Comparison of ENCODE assay signal across 1 cellular context in the genomic region with DNA sequence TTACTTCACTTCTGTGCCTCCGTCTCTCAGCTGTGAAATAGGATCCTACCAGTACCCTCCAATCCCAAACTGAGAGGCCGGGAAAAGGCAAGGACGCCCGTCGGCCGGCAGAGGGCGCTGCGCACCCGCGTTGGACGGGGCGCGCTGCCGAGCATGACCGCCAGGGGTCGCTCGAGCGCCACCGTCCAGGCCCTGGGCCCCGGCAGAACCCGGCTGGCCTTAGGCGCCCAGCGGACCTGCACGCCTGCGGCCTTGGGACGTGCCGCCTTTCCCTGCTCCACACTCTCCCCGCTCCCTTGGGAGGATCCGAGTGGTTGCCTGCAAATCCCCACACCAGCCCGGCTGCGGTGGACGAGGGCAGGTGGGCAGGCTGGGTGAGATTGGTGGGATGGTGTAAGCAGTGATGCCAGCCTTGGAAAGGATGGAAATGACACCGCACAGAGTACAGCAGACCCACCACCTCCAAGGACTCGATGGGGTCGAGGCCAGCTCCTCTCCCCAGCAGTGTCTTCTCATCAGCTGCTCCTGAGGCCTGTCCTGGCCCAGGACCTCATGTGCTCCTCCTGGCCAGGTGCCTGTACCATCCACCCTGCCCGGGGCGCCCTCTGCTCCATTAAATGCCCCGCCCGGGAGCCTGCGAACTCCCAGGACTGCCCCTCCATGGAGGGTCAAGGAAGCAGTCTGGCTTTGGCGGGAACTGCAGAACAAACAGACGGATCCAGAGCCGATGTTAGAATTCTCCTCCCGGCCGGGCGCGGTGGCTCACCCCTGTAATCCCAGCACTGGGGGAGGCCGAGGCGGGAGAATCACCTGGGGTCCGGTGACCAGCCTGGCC.
TF ChIP-seq lines count a peak whose summit lies in the region.

No MANE protein-coding gene starts in this region.

TF ChIP-seq in HepG2, 621 proteins besides CTCF, POLR2A, EP300 and RAD21 (continued from another document and continues in another):
- TF ChIP-seq, protein P1, sequence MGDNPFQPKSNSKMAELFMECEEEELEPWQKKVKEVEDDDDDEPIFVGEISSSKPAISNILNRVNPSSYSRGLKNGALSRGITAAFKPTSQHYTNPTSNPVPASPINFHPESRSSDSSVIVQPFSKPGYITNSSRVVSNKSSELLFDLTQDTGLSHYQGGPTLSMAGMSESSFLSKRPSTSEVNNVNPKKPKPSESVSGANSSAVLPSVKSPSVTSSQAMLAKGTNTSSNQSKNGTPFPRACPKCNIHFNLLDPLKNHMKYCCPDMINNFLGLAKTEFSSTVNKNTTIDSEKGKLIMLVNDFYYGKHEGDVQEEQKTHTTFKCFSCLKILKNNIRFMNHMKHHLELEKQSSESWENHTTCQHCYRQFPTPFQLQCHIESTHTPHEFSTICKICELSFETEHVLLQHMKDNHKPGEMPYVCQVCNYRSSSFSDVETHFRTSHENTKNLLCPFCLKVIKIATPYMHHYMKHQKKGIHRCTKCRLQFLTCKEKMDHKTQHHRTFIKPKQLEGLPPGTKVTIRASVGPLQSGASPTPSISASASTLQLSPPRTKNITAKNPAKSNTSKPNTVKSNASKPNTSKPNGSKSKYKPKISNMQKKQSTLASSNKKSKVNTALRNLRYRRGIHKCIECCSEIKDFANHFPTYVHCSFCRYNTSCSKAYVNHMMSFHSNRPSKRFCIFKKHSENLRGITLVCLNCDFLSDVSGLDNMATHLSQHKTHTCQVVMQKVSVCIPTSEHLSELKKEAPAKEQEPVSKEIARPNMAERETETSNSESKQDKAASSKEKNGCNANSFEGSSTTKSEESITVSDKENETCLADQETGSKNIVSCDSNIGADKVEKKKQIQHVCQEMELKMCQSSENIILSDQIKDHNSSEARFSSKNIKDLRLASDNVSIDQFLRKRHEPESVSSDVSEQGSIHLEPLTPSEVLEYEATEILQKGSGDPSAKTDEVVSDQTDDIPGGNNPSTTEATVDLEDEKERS (CRISPR knock-in tag; IDR thresholded peaks at IDR 0.05): no peak
- TF ChIP-seq, protein P2, sequence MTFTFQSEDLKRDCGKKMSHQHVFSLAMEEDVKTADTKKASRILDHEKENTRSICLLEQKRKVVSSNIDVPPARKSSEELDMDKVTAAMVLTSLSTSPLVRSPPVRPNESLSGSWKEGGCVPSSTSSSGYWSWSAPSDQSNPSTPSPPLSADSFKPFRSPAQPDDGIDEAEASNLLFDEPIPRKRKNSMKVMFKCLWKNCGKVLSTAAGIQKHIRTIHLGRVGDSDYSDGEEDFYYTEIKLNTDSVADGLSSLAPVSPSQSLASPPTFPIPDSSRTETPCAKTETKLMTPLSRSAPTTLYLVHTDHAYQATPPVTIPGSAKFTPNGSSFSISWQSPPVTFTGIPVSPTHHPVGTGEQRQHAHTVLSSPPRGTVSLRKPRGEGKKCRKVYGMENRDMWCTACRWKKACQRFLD (CRISPR knock-in tag; IDR thresholded peaks at IDR 0.05; ENCODE audit: borderline replicate concordance): no peak
- TF ChIP-seq ZNF614 (CRISPR knock-in tag; IDR thresholded peaks at IDR 0.05; ENCODE audit: borderline replicate concordance) (no peak), RAD51 (IDR thresholded peaks at IDR 0.05; ENCODE audit: borderline replicate concordance) (no peak), ATM (IDR thresholded peaks at IDR 0.05; ENCODE audit: borderline replicate concordance) (no peak), MTF1 (CRISPR knock-in tag; IDR thresholded peaks at IDR 0.05) (no peak), ZBTB7A (CRISPR knock-in tag; IDR thresholded peaks at IDR 0.05) (no peak), NFYC (CRISPR knock-in tag; IDR thresholded peaks at IDR 0.05) (no peak), BRCA1 (CRISPR knock-in tag; IDR thresholded peaks at IDR 0.05) (no peak), BORCS8-MEF2B (CRISPR knock-in tag; IDR thresholded peaks at IDR 0.05) (peak; percentile 82), ZNF446 (CRISPR knock-in tag; IDR thresholded peaks at IDR 0.05) (no peak), U2AF1 (optimal IDR thresholded peaks at IDR 0.05; ENCODE audit: low read depth, low read length) (no peak), KLF16 (CRISPR knock-in tag; IDR thresholded peaks at IDR 0.05) (peak in 1 of 2 experiments; percentile 71; a peak in 1 of 4 replicates), SNAPC2 (CRISPR knock-in tag; IDR thresholded peaks at IDR 0.05) (no peak), SP140L (CRISPR knock-in tag; IDR thresholded peaks at IDR 0.05; ENCODE audit: borderline replicate concordance) (0 out of 2 replicates have a peak, but pooled peaks have one; percentile 64), ZNF12 (CRISPR knock-in tag; IDR thresholded peaks at IDR 0.05) (no peak), THYN1 (CRISPR knock-in tag; IDR thresholded peaks at IDR 0.05; ENCODE audit: borderline replicate concordance, low read depth) (no peak), PHF20 (CRISPR knock-in tag; IDR thresholded peaks at IDR 0.05) (no peak), GATAD2A (CRISPR knock-in tag; IDR thresholded peaks at IDR 0.05) (no peak), SNAI1 (CRISPR knock-in tag; IDR thresholded peaks at IDR 0.05; ENCODE audit: borderline replicate concordance) (no peak), FOXJ3 (CRISPR knock-in tag; IDR thresholded peaks at IDR 0.05; ENCODE audit: borderline replicate concordance) (no peak), ZNF83 (CRISPR knock-in tag; IDR thresholded peaks at IDR 0.05; ENCODE audit: borderline replicate concordance) (no peak), ZBTB7B (CRISPR knock-in tag; IDR thresholded peaks at IDR 0.05) (peak; percentile 60; the same call in 1 of the 2 replicates), HNRNPH1 (optimal IDR thresholded peaks at IDR 0.05; ENCODE audit: low read depth, low read length) (no peak), HNF4G (IDR thresholded peaks at IDR 0.05; ENCODE audit: borderline replicate concordance, low read depth, low read length) (no peak), HNF4G (CRISPR knock-in tag; IDR thresholded peaks at IDR 0.05; ENCODE audit: borderline replicate concordance, low read depth) (no peak; the same call in 1 of the 2 replicates), POLR2AphosphoS2 (IDR thresholded peaks at IDR 0.05; ENCODE audit: low read depth, low read length) (no peak), IRF2 (CRISPR knock-in tag; IDR thresholded peaks at IDR 0.05) (peak; percentile 80), ZEB1 (IDR thresholded peaks at IDR 0.05; ENCODE audit: insufficient replicate concordance, low read depth) (no peak), ZNF207 (IDR thresholded peaks at IDR 0.05; ENCODE audit: borderline replicate concordance) (no peak), ZNF672 (CRISPR knock-in tag; IDR thresholded peaks at IDR 0.05) (no peak), SIN3B (IDR thresholded peaks at IDR 0.05; ENCODE audit: low read length) (no peak), ZNF337 (CRISPR knock-in tag; IDR thresholded peaks at IDR 0.05; ENCODE audit: borderline replicate concordance, low read depth) (0 out of 2 replicates have a peak, but pooled peaks have one; percentile 53), ZNF343 (CRISPR knock-in tag; IDR thresholded peaks at IDR 0.05) (no peak), CENPT (CRISPR knock-in tag; IDR thresholded peaks at IDR 0.05; ENCODE audit: low read depth) (no peak), KDM3A (CRISPR knock-in tag; IDR thresholded peaks at IDR 0.05; ENCODE audit: low read depth) (peak; percentile 91; the same call in 1 of the 2 replicates), ZNF317 (CRISPR knock-in tag; IDR thresholded peaks at IDR 0.05) (no peak), HNRNPK (IDR thresholded peaks at IDR 0.05; ENCODE audit: low read depth, low read length, poor library complexity, severe bottlenecking) (no peak), FOXA1 (IDR thresholded peaks at IDR 0.05) (no peak), FOXA1 (CRISPR knock-in tag; IDR thresholded peaks at IDR 0.05) (no peak), ARNTL (CRISPR knock-in tag; IDR thresholded peaks at IDR 0.05) (0 out of 2 replicates have a peak, but pooled peaks have one; percentile 46), NFE2L2 (IDR thresholded peaks at IDR 0.05; ENCODE audit: low read length) (no peak), MLLT10 (CRISPR knock-in tag; IDR thresholded peaks at IDR 0.05) (no peak), JUN (CRISPR knock-in tag; IDR thresholded peaks at IDR 0.05) (0 out of 2 replicates have a peak, but pooled peaks have one; percentile 38), XBP1 (CRISPR knock-in tag; IDR thresholded peaks at IDR 0.05) (no peak)
- TF ChIP-seq, protein P3, sequence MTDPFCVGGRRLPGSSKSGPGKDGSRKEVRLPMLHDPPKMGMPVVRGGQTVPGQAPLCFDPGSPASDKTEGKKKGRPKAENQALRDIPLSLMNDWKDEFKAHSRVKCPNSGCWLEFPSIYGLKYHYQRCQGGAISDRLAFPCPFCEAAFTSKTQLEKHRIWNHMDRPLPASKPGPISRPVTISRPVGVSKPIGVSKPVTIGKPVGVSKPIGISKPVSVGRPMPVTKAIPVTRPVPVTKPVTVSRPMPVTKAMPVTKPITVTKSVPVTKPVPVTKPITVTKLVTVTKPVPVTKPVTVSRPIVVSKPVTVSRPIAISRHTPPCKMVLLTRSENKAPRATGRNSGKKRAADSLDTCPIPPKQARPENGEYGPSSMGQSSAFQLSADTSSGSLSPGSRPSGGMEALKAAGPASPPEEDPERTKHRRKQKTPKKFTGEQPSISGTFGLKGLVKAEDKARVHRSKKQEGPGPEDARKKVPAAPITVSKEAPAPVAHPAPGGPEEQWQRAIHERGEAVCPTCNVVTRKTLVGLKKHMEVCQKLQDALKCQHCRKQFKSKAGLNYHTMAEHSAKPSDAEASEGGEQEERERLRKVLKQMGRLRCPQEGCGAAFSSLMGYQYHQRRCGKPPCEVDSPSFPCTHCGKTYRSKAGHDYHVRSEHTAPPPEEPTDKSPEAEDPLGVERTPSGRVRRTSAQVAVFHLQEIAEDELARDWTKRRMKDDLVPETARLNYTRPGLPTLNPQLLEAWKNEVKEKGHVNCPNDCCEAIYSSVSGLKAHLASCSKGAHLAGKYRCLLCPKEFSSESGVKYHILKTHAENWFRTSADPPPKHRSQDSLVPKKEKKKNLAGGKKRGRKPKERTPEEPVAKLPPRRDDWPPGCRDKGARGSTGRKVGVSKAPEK (CRISPR knock-in tag; IDR thresholded peaks at IDR 0.05; ENCODE audit: borderline replicate concordance): no peak
- TF ChIP-seq, protein P4, sequence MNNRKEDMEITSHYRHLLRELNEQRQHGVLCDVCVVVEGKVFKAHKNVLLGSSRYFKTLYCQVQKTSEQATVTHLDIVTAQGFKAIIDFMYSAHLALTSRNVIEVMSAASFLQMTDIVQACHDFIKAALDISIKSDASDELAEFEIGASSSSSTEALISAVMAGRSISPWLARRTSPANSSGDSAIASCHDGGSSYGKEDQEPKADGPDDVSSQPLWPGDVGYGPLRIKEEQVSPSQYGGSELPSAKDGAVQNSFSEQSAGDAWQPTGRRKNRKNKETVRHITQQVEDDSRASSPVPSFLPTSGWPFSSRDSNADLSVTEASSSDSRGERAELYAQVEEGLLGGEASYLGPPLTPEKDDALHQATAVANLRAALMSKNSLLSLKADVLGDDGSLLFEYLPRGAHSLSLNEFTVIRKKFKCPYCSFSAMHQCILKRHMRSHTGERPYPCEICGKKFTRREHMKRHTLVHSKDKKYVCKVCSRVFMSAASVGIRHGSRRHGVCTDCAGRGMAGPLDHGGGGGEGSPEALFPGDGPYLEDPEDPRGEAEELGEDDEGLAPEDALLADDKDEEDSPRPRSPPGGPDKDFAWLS (CRISPR knock-in tag; IDR thresholded peaks at IDR 0.05; ENCODE audit: borderline replicate concordance): no peak
- TF ChIP-seq, protein P5, sequence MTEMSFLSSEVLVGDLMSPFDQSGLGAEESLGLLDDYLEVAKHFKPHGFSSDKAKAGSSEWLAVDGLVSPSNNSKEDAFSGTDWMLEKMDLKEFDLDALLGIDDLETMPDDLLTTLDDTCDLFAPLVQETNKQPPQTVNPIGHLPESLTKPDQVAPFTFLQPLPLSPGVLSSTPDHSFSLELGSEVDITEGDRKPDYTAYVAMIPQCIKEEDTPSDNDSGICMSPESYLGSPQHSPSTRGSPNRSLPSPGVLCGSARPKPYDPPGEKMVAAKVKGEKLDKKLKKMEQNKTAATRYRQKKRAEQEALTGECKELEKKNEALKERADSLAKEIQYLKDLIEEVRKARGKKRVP (CRISPR knock-in tag; IDR thresholded peaks at IDR 0.05): 0 out of 4 replicates have a peak, but pooled peaks of 1 of the 2 experiments have one; percentile 34
- TF ChIP-seq, protein P6, sequence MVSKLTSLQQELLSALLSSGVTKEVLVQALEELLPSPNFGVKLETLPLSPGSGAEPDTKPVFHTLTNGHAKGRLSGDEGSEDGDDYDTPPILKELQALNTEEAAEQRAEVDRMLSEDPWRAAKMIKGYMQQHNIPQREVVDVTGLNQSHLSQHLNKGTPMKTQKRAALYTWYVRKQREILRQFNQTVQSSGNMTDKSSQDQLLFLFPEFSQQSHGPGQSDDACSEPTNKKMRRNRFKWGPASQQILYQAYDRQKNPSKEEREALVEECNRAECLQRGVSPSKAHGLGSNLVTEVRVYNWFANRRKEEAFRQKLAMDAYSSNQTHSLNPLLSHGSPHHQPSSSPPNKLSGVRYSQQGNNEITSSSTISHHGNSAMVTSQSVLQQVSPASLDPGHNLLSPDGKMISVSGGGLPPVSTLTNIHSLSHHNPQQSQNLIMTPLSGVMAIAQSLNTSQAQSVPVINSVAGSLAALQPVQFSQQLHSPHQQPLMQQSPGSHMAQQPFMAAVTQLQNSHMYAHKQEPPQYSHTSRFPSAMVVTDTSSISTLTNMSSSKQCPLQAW (CRISPR knock-in tag; IDR thresholded peaks at IDR 0.05): no peak
- TF ChIP-seq, protein P7, sequence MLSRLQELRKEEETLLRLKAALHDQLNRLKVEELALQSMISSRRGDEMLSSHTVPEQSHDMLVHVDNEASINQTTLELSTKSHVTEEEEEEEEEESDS (CRISPR knock-in tag; IDR thresholded peaks at IDR 0.05; ENCODE audit: borderline replicate concordance): no peak
- TF ChIP-seq, protein P8, sequence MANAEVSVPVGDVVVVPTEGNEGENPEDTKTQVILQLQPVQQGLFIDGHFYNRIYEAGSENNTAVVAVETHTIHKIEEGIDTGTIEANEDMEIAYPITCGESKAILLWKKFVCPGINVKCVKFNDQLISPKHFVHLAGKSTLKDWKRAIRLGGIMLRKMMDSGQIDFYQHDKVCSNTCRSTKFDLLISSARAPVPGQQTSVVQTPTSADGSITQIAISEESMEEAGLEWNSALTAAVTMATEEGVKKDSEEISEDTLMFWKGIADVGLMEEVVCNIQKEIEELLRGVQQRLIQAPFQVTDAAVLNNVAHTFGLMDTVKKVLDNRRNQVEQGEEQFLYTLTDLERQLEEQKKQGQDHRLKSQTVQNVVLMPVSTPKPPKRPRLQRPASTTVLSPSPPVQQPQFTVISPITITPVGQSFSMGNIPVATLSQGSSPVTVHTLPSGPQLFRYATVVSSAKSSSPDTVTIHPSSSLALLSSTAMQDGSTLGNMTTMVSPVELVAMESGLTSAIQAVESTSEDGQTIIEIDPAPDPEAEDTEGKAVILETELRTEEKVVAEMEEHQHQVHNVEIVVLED (CRISPR knock-in tag; IDR thresholded peaks at IDR 0.05; ENCODE audit: borderline replicate concordance): peak; percentile 49; the same call in 1 of the 2 replicates
- TF ChIP-seq, protein P9, sequence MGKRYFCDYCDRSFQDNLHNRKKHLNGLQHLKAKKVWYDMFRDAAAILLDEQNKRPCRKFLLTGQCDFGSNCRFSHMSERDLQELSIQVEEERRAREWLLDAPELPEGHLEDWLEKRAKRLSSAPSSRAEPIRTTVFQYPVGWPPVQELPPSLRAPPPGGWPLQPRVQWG (CRISPR knock-in tag; IDR thresholded peaks at IDR 0.05; ENCODE audit: borderline replicate concordance, low read depth): no peak
- TF ChIP-seq, protein P10, sequence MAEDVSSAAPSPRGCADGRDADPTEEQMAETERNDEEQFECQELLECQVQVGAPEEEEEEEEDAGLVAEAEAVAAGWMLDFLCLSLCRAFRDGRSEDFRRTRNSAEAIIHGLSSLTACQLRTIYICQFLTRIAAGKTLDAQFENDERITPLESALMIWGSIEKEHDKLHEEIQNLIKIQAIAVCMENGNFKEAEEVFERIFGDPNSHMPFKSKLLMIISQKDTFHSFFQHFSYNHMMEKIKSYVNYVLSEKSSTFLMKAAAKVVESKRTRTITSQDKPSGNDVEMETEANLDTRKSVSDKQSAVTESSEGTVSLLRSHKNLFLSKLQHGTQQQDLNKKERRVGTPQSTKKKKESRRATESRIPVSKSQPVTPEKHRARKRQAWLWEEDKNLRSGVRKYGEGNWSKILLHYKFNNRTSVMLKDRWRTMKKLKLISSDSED (CRISPR knock-in tag; IDR thresholded peaks at IDR 0.05): no peak
